Comparison of ENCODE assay signal across 1 cellular context in genomic region chr2:231765496-231765929, GRCh38.
TF ChIP-seq lines count a peak whose summit lies in the region.

No MANE protein-coding gene starts in this region.

TF ChIP-seq in GM12878, 131 proteins besides CTCF, POLR2A, EP300 and RAD21:
- TF ChIP-seq ATF7 (IDR thresholded peaks at IDR 0.05; ENCODE audit: low read depth) (peak; percentile 26; the same call in 1 of the 2 replicates), RELB (IDR thresholded peaks at IDR 0.05; ENCODE audit: low read depth) (peak; percentile 40; the same call in 1 of the 2 replicates), IKZF2 (IDR thresholded peaks at IDR 0.05) (peak; percentile 48 to 51), KAT2A (conservative IDR thresholded peaks at IDR 0.05; ENCODE audit: control insufficient read depth, low read depth, low read length) (no peak), YBX1 (IDR thresholded peaks at IDR 0.05) (no peak), IRF4 (IDR thresholded peaks at IDR 0.05; ENCODE audit: low read depth, low read length) (no peak), RUNX3 (IDR thresholded peaks at IDR 0.05; ENCODE audit: low read length) (peak; percentile 25; the same call in 1 of the 2 replicates), MTA2 (IDR thresholded peaks at IDR 0.05; ENCODE audit: low read depth) (peak; percentile 34; the same call in 1 of the 2 replicates), PKNOX1 (IDR thresholded peaks at IDR 0.05) (peak; percentile 71)
- TF ChIP-seq, protein P1, sequence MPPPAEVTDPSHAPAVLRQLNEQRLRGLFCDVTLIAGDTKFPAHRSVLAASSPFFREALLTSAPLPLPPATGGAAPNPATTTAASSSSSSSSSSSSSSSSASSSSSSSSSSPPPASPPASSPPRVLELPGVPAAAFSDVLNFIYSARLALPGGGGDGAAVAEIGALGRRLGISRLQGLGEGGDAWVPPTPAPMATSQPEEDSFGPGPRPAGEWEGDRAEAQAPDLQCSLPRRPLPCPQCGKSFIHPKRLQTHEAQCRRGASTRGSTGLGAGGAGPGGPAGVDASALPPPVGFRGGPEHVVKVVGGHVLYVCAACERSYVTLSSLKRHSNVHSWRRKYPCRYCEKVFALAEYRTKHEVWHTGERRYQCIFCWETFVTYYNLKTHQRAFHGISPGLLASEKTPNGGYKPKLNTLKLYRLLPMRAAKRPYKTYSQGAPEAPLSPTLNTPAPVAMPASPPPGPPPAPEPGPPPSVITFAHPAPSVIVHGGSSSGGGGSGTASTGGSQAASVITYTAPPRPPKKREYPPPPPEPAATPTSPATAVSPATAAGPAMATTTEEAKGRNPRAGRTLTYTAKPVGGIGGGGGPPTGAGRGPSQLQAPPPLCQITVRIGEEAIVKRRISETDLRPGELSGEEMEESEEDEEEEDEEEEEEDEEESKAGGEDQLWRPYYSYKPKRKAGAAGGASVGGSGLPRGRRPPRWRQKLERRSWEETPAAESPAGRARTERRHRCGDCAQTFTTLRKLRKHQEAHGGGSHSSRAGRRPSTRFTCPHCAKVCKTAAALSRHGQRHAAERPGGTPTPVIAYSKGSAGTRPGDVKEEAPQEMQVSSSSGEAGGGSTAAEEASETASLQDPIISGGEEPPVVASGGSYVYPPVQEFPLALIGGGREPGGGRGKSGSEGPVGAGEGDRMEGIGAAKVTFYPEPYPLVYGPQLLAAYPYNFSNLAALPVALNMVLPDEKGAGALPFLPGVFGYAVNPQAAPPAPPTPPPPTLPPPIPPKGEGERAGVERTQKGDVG (CRISPR knock-in tag; IDR thresholded peaks at IDR 0.05): no peak
